ENCODE assay signal across 29 cellular contexts in the genomic region with DNA sequence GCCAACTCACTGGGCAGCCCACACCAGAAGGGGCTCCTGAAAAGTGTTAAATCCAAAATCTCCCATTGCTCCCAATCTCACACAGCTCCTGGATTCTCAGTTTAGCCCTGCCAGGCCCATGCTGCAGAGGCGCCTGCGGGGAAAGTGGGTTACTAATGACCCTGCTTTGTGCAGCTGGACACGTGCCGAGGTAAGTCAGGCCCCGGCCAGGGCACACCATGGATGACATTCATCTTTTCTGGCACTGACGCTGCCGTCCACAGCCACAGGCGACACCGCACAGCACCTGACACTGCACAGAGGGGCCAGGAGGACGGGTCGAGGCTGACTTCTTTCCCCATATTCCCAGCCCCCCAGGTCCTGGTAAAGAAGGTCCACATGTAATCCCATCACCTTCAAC.
"Had no signal": no experiment of that assay in that cellular context is flagged by ENCODE, and none has a peak within 500 bp of the region (broad histone marks: within the 10 kb centered on the region; RNA-seq: fewer than 3 reads in every experiment).

No MANE protein-coding gene starts in this region.

- ATAC-seq: activated T-cell treated with anti-CD3 and anti-CD28 coated beads, Interleukin-2, amount 50 U/mL, for 4 hours; Panc1; T-helper 17 cell; WTC11 had no signal

- H3K27ac ChIP-seq: brain microvascular endothelial cell, cardiac muscle cell, SJSA1 had no signal

- H3K36me3 ChIP-seq: brain microvascular endothelial cell, cardiac muscle cell, SJSA1 had no signal

- H3K27me3 ChIP-seq: brain microvascular endothelial cell, cardiac muscle cell, SJSA1 had no signal

- H3K9me3 ChIP-seq: SJSA1 had no signal

- H3K4me3 ChIP-seq: cardiac muscle cell, SJSA1 had no signal

- H3K4me1 ChIP-seq: SJSA1 had no signal

- DNase-seq: activated CD4-positive, alpha-beta memory T cell treated with anti-CD3 and anti-CD28 coated beads for 36 hours; activated CD4-positive, alpha-beta T cell treated with anti-CD3 and anti-CD28 coated beads for 48 hours; activated CD4-positive, CD25-positive, alpha-beta regulatory T cell treated with anti-CD3 and anti-CD28 coated beads, Interleukin-2, amount 50 U/mL, for 72 hours; activated CD8-positive, alpha-beta memory T cell treated with anti-CD3 and anti-CD28 coated beads for 24 hours; activated gamma-delta T cell treated with Interleukin-2 at 50 U/mL for 16 hours; activated naive CD4-positive, alpha-beta T cell treated with anti-CD3 and anti-CD28 coated beads, Interleukin-2, amount 10 ng/mL, durations not matched to agents 7 days and 5 days; activated naive CD8-positive, alpha-beta T cell treated with anti-CD3 and anti-CD28 coated beads for 36 hours; activated T-cell treated with anti-CD3 and anti-CD28 coated beads, Interleukin-2, amount 50 U/mL, for 4 hours; brain microvascular endothelial cell; KG1; NCI-H1092 treated with DMSO at 0.1 percent for 48 hours; NCI-H1417 treated with DMSO at 0.1 percent for 48 hours; NCI-H1694; NCI-H2029; NCI-H2107; NCI-H2171 treated with DMSO at 0.1 percent for 48 hours; NCI-H226; NCI-H526; NCI-H774; NK-92 treated with Interleukin-12 subunit alpha and Interleukin-12 subunit beta, amount 100 ng/mL, for 24 hours; OCI-M1; RPMI8226; SHP77; T-helper 17 cell; T-helper 9 cell had no signal
